19 cellular contexts compared by ENCODE assay signal in genomic region chr17:29483503-29483902, GRCh38.
"Had no signal": no experiment of that assay in that cellular context is flagged by ENCODE, and none has a peak within 500 bp of the region (broad histone marks: within the 10 kb centered on the region; RNA-seq: fewer than 3 reads in every experiment).

No MANE protein-coding gene starts in this region.

- H3K4me3 Mint-ChIP-seq: activated CD4-positive, alpha-beta memory T cell treated with anti-CD3 and anti-CD28 coated beads for 36 hours; mesothelial cell of epicardium; naive thymus-derived CD8-positive, alpha-beta T cell; type B pancreatic cell had no signal

- DNase-seq: activated CD4-positive, alpha-beta memory T cell treated with anti-CD3 and anti-CD28 coated beads for 36 hours; activated CD4-positive, alpha-beta T cell treated with anti-CD3 and anti-CD28 coated beads for 48 hours; activated naive CD4-positive, alpha-beta T cell treated with Interleukin-2 at 50 U/mL for 16 hours; activated T-cell treated with anti-CD3 and anti-CD28 coated beads, Interleukin-2, amount 50 U/mL, for 48 hours; cerebellar nuclear complex; cortex of kidney; foreskin fibroblast; heart right ventricle; naive thymus-derived CD8-positive, alpha-beta T cell; spleen; stimulated activated CD4-positive, alpha-beta T cell treated with anti-CD3 and anti-CD28 coated beads, Interleukin-4, amount 100 ng/mL, for 24 hours; stimulated activated naive CD4-positive, alpha-beta T cell treated with Interleukin-2 at 50 U/mL for 16 hours had no signal

- H3K36me3 ChIP-seq: prostate gland had no signal

- H3K27me3 ChIP-seq: heart right ventricle, spleen, vagina had no signal

- ATAC-seq: heart right ventricle; left lobe of liver; naive thymus-derived CD8-positive, alpha-beta T cell had no signal

- FAIRE-seq: keratinocyte had no signal

- H3K27me3 Mint-ChIP-seq: activated CD4-positive, alpha-beta memory T cell treated with anti-CD3 and anti-CD28 coated beads for 36 hours; naive thymus-derived CD8-positive, alpha-beta T cell; type B pancreatic cell had no signal

- H3K27ac ChIP-seq: prostate gland, spleen, thoracic aorta, vagina had no signal

- H3K9me3 Mint-ChIP-seq: activated CD4-positive, alpha-beta memory T cell treated with anti-CD3 and anti-CD28 coated beads for 36 hours; mesothelial cell of epicardium; naive thymus-derived CD8-positive, alpha-beta T cell; type B pancreatic cell had no signal

- H3K4me1 Mint-ChIP-seq: mesothelial cell of epicardium; naive thymus-derived CD8-positive, alpha-beta T cell had no signal

- H3K4me1 ChIP-seq: heart right ventricle, prostate gland, spleen, vagina had no signal

- H3K9me3 ChIP-seq: heart right ventricle, prostate gland, spleen, thoracic aorta, vagina had no signal

- H3K27ac Mint-ChIP-seq: activated CD4-positive, alpha-beta memory T cell treated with anti-CD3 and anti-CD28 coated beads for 36 hours; mesothelial cell of epicardium; naive thymus-derived CD8-positive, alpha-beta T cell; type B pancreatic cell had no signal

- H3K4me3 ChIP-seq: heart right ventricle, prostate gland, spleen, thoracic aorta, vagina had no signal
